Comparison of ENCODE assay signal across 30 cellular contexts in the genomic region with DNA sequence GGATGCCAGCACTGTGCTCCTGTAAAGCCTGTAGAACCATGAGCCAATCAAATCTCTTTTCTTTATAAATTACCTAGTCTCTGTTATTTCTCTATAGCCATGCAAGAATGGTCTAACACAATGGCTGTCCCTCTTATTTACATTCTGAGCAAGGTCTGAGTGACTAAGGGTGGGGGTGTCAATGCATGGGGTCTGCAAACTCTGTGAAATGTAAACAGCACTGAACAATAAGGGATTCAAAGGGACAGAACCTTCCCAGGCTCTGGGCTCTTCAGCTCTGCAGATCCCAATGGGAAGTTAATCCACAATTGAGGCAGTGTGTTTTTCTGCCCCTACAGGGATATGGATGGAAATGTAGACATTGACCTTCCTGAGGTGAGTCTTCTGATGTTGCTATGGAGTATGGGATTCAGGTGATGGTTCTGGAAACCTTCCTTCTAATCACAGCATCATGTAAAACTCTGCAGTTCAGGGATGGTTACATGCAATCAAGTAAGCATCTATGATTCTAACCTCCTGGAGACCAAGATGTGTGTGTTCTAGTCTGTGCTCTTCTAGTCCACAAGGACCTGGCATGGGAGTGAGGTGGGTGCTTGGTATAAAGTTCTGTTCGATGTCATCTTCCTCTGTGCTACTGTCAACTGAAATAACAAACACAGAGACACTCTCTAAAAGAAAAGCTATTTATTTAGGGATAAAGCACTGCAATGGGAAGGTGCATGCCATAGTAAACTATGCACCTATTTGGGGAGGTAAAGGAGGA. TPM values are rescaled to one million over a fixed set of nuclear protein-coding genes. Genes with fewer than 3 reads are reported as not detected.
"Had no signal": no experiment of that assay in that cellular context is flagged by ENCODE, and none has a peak within 500 bp of the region (broad histone marks: within the 10 kb centered on the region; RNA-seq: fewer than 3 reads in every experiment).

No MANE protein-coding gene starts in this region.

- H3K36me3 Mint-ChIP-seq: naive thymus-derived CD8-positive, alpha-beta T cell; stimulated activated effector memory CD8-positive, alpha-beta T cell treated with anti-CD3 and anti-CD28 coated beads, Interleukin-12 subunit alpha, Interleukin-12 subunit beta, amount 100 ng/mL, for 72 hours had no signal

- H3K36me3 ChIP-seq: left lung, lower lobe of right lung, ovary, prostate gland, sigmoid colon, spleen, suprapubic skin, thoracic aorta, tibial artery, upper lobe of right lung had no signal

- FAIRE-seq: keratinocyte, small intestine, urothelium cell line had no signal

- H3K4me3 ChIP-seq: left lung, lower lobe of right lung, ovary, prostate gland, sigmoid colon, spleen, suprapubic skin, thoracic aorta, tibial artery, upper lobe of right lung had no signal

- H3K4me3 Mint-ChIP-seq: naive thymus-derived CD8-positive, alpha-beta T cell; nephron; stimulated activated effector memory CD8-positive, alpha-beta T cell treated with anti-CD3 and anti-CD28 coated beads, Interleukin-12 subunit alpha, Interleukin-12 subunit beta, amount 100 ng/mL, for 72 hours; stimulated activated naive CD8-positive, alpha-beta T cell treated with anti-CD3 and anti-CD28 coated beads, Interleukin-15, Interleukin-2, amounts not matched to agents 100 ng/mL and 50 ng/mL, for 24 hours had no signal

- H3K27me3 ChIP-seq: left lung, ovary, sigmoid colon, tibial artery, upper lobe of right lung had no signal

- H3K27ac ChIP-seq: left lung, lower lobe of right lung, ovary, prostate gland, sigmoid colon, spleen, suprapubic skin, thoracic aorta, tibial artery, upper lobe of right lung had no signal

- ATAC-seq: left colon; left lung; lower lobe of right lung; naive thymus-derived CD8-positive, alpha-beta T cell; right cardiac atrium; stimulated activated effector memory CD8-positive, alpha-beta T cell treated with anti-CD3 and anti-CD28 coated beads, Interleukin-12 subunit alpha, Interleukin-12 subunit beta, amount 100 ng/mL, for 72 hours; upper lobe of right lung had no signal

- H3K4me1 ChIP-seq: left lung, lower lobe of right lung, prostate gland, sigmoid colon, spleen, suprapubic skin, tibial artery, upper lobe of right lung had no signal

- DNase-seq: hippocampal formation; kidney glomerular epithelial cell; left colon; left lung; lower lobe of right lung; mammary epithelial cell; mesenchymal stem cell; naive thymus-derived CD8-positive, alpha-beta T cell; ovary; retina; right cardiac atrium; sigmoid colon; small intestine; spleen; stimulated activated CD4-positive, alpha-beta T cell treated with anti-CD3 and anti-CD28 coated beads, Interleukin-4, amount 100 ng/mL, for 24 hours; stimulated activated naive CD4-positive, alpha-beta T cell; tibial artery; trophoblast cell; upper lobe of right lung had no signal

- H3K4me1 Mint-ChIP-seq: naive thymus-derived CD8-positive, alpha-beta T cell; stimulated activated effector memory CD8-positive, alpha-beta T cell treated with anti-CD3 and anti-CD28 coated beads, Interleukin-12 subunit alpha, Interleukin-12 subunit beta, amount 100 ng/mL, for 72 hours had no signal

- H3K9me3 ChIP-seq: left lung, lower lobe of right lung, ovary, prostate gland, sigmoid colon, spleen, suprapubic skin, thoracic aorta, tibial artery, upper lobe of right lung had no signal

- H3K9me3 Mint-ChIP-seq: nephron; stimulated activated effector memory CD8-positive, alpha-beta T cell treated with anti-CD3 and anti-CD28 coated beads, Interleukin-12 subunit alpha, Interleukin-12 subunit beta, amount 100 ng/mL, for 72 hours; stimulated activated naive CD8-positive, alpha-beta T cell treated with anti-CD3 and anti-CD28 coated beads, Interleukin-15, Interleukin-2, amounts not matched to agents 100 ng/mL and 50 ng/mL, for 24 hours had no signal

- H3K27ac Mint-ChIP-seq: naive thymus-derived CD8-positive, alpha-beta T cell; nephron; stimulated activated effector memory CD8-positive, alpha-beta T cell treated with anti-CD3 and anti-CD28 coated beads, Interleukin-12 subunit alpha, Interleukin-12 subunit beta, amount 100 ng/mL, for 72 hours; stimulated activated naive CD8-positive, alpha-beta T cell treated with anti-CD3 and anti-CD28 coated beads, Interleukin-15, Interleukin-2, amounts not matched to agents 100 ng/mL and 50 ng/mL, for 24 hours had no signal

RNA-seq across cellular contexts. Expression of gene CAPN9, which starts 38.6 kb away (rescaled TPM):
- total RNA-seq: liver; mammary epithelial cell; naive thymus-derived CD8-positive, alpha-beta T cell; omental fat pad; spleen; subcutaneous adipose tissue had no signal
- polyA plus RNA-seq: keratinocyte; liver; mammary epithelial cell; naive thymus-derived CD8-positive, alpha-beta T cell had no signal
